Comparison of ENCODE assay signal across 1 cellular context in genomic region chr4:95319169-95319568, GRCh38.
A peak's percentile ranks its signal among the peaks of the same experiment; 100 is the strongest.
TF ChIP-seq lines count a peak whose summit lies in the region.

No MANE protein-coding gene starts in this region.

TF ChIP-seq in SK-N-SH, 30 proteins besides CTCF, POLR2A, EP300 and RAD21 (continued from another document):
- TF ChIP-seq ZBTB33 (IDR thresholded peaks at IDR 0.05; ENCODE audit: borderline replicate concordance, low read depth) (no peak), PBX3 (IDR thresholded peaks at IDR 0.05) (peak; percentile 31; the same call in 1 of the 2 replicates), NRF1 (IDR thresholded peaks at IDR 0.05; ENCODE audit: low read depth, low read length) (no peak), REST (IDR thresholded peaks at IDR 0.05; ENCODE audit: low read depth, low read length) (no peak), FOXJ3 (CRISPR knock-in tag; IDR thresholded peaks at IDR 0.05) (peak; percentile 83), YY1 (IDR thresholded peaks at IDR 0.05; ENCODE audit: low read depth) (no peak), RCOR1 (IDR thresholded peaks at IDR 0.05; ENCODE audit: low read length) (peak; percentile 81), FOXM1 (IDR thresholded peaks at IDR 0.05; ENCODE audit: low read depth) (no peak), SIN3A (IDR thresholded peaks at IDR 0.05; ENCODE audit: borderline replicate concordance, low read depth, low read length) (no peak), IRF3 (IDR thresholded peaks at IDR 0.05; ENCODE audit: low read depth, low read length) (no peak), SMC3 (IDR thresholded peaks at IDR 0.05; ENCODE audit: low read depth, low read length) (no peak), RXRA (IDR thresholded peaks at IDR 0.05; ENCODE audit: borderline replicate concordance, low read depth) (no peak), USF1 (IDR thresholded peaks at IDR 0.05; ENCODE audit: borderline replicate concordance, low read depth) (no peak), POLR2AphosphoS5 (IDR thresholded peaks at IDR 0.05; ENCODE audit: low read depth, low read length) (peak; percentile 59; the same call in 1 of the 2 replicates), GATA2 (CRISPR knock-in tag; IDR thresholded peaks at IDR 0.05) (peak; percentile 59; the same call in 1 of the 2 replicates), CHD2 (IDR thresholded peaks at IDR 0.05; ENCODE audit: low read length, partially characterized antibody) (peak; percentile 61), GABPA (IDR thresholded peaks at IDR 0.05; ENCODE audit: low read depth) (no peak), NFIC (IDR thresholded peaks at IDR 0.05; ENCODE audit: borderline replicate concordance) (no peak; the same call in 1 of the 2 replicates), TEAD4 (IDR thresholded peaks at IDR 0.05; ENCODE audit: borderline replicate concordance, insufficient read depth) (0 out of 2 replicates have a peak, but pooled peaks have one; percentile 40), MEF2A (IDR thresholded peaks at IDR 0.05; ENCODE audit: borderline replicate concordance, low read depth) (no peak), MXI1 (IDR thresholded peaks at IDR 0.05; ENCODE audit: low read depth, low read length) (0 out of 2 replicates have a peak, but pooled peaks have one; percentile 43), RFX5 (IDR thresholded peaks at IDR 0.05; ENCODE audit: low read length) (no peak), TCF12 (IDR thresholded peaks at IDR 0.05) (peak; percentile 74), ELF1 (IDR thresholded peaks at IDR 0.05) (no peak)
